14 cellular contexts compared by ENCODE assay signal in genomic region chr6:134398453-134398852, GRCh38.
DNase-seq lines count a peak whose midpoint lies in the region; ATAC-seq and FAIRE-seq lines count a peak whose summit lies in the region.
"Had no signal": no experiment of that assay in that cellular context is flagged by ENCODE, and none has a peak within 500 bp of the region (broad histone marks: within the 10 kb centered on the region; RNA-seq: fewer than 3 reads in every experiment).

No MANE protein-coding gene starts in this region.

- no peaks in the 10 kb centered on the region for H3K36me3 Mint-ChIP-seq in T-helper 17 cell (ENCODE audit: low read depth)

- no peak for FAIRE-seq in urothelium cell line (lab: Jason Lieb, UNC)
- FAIRE-seq: G401.6, HepG2 had no signal

- DNase-seq in ELR (ENCODE audit: low read depth) (peak; percentile 42), T-helper 17 cell (no peak), myocyte (ENCODE audit: low read depth) (peak; percentile 19), urothelium cell line (ENCODE audit: low spot score) (no peak)
- DNase-seq: H7, NCI-H774 had no signal

- H3K27ac Mint-ChIP-seq in T-helper 17 cell = no peak overlapping the region
- H3K27ac Mint-ChIP-seq: progenitor cell of endocrine pancreas had no signal

- peaks cover 10% of the 10 kb centered on the region for H3K4me1 Mint-ChIP-seq in T-helper 17 cell
- H3K4me1 Mint-ChIP-seq: central memory CD8-positive, alpha-beta T cell had no signal

- H3K9me3 ChIP-seq in T-helper 17 cell (ENCODE audit: control insufficient read depth, low read length, poor library complexity, severe bottlenecking) = no peaks in the 10 kb centered on the region

- no peak overlapping the region for H3K4me3 Mint-ChIP-seq in T-helper 17 cell
- H3K4me3 Mint-ChIP-seq: central memory CD8-positive, alpha-beta T cell had no signal

- H3K27me3 Mint-ChIP-seq in T-helper 17 cell = no peaks in the 10 kb centered on the region
- H3K27me3 Mint-ChIP-seq: central memory CD8-positive, alpha-beta T cell; progenitor cell of endocrine pancreas had no signal

- peak; percentile 68 for ATAC-seq in GM21717 (IDR thresholded peaks at IDR 0.05; ENCODE audit: unreplicated experiment)
- ATAC-seq in T-helper 17 cell = peak; percentile 8
- no peak for ATAC-seq in GM19467 (IDR thresholded peaks at IDR 0.05; ENCODE audit: unreplicated experiment)
- ATAC-seq in HG03520 (IDR thresholded peaks at IDR 0.05; ENCODE audit: unreplicated experiment) = no peak
- no peak for ATAC-seq in GM21576 (IDR thresholded peaks at IDR 0.05; ENCODE audit: unreplicated experiment)
- ATAC-seq: HepG2 had no signal

Comparison
In these comparisons a context has a peak if more than half of its experiments do, and no peak if none do; other contexts are left out.
1. DNase-seq: peak in ELR (single experiment) and myocyte (single experiment); none in T-helper 17 cell (0 of 3) and urothelium cell line (single experiment).
2. ATAC-seq: peak in GM21717 (single experiment) and T-helper 17 cell (single experiment); none in GM19467 (single experiment), HG03520 (single experiment) and GM21576 (single experiment).